ENCODE assay signal across 1 cellular context in the genomic region with DNA sequence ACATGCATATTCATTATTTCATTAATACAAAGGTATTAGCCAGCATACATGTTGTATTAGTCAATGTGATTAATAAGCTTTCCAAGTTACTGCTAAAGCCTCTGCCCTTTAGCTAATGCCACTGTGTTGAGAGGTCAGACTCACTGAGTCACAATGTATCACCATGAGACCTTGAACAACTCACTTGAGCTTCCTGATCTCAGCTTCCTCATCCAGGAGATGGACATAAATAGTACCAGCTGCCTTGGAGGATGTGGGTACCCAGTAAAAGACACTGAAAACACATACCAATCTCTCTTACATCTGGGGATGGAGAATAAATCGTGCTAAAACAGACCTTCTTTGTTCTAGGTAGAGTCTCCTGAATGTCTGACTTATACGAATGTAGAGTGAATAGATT.
TF ChIP-seq lines count a peak whose summit lies in the region.

No MANE protein-coding gene starts in this region.

TF ChIP-seq in HCT116, 20 proteins besides CTCF, POLR2A, EP300 and RAD21:
- TF ChIP-seq EGR1 (IDR thresholded peaks at IDR 0.05; ENCODE audit: low read depth) (no peak), FOSL1 (IDR thresholded peaks at IDR 0.05; ENCODE audit: low read depth) (peak; percentile 20; the same call in 1 of the 2 replicates)
